ENCODE assay signal across 38 cellular contexts in genomic region chr3:148742127-148742526, GRCh38. TPM values are rescaled to one million over a fixed set of nuclear protein-coding genes. Genes with fewer than 3 reads are reported as not detected.
"Had no signal": no experiment of that assay in that cellular context is flagged by ENCODE, and none has a peak within 500 bp of the region (broad histone marks: within the 10 kb centered on the region; RNA-seq: fewer than 3 reads in every experiment).

No MANE protein-coding gene starts in this region.

- H3K9me3 ChIP-seq: adrenal gland, breast epithelium, colonic mucosa, esophagus muscularis mucosa, gastrocnemius medialis, heart left ventricle had no signal

- ATAC-seq: activated CD4-positive, CD25-positive, alpha-beta regulatory T cell treated with anti-CD3 and anti-CD28 coated beads, Interleukin-2, amount 50 U/mL, for 24 hours; activated CD8-positive, alpha-beta T cell treated with anti-CD3 and anti-CD28 coated beads for 36 hours; activated naive CD8-positive, alpha-beta T cell treated with anti-CD3 and anti-CD28 coated beads, Interleukin-2, amount 50 U/mL, for 24 hours; foreskin keratinocyte; gastrocnemius medialis; heart left ventricle; T-helper 17 cell had no signal

- H3K4me3 Mint-ChIP-seq: activated B cell treated with CpG ODN at 0.5 μM for 24 hours; activated CD8-positive, alpha-beta T cell treated with anti-CD3 and anti-CD28 coated beads for 36 hours; activated naive CD4-positive, alpha-beta T cell treated with anti-CD3 and anti-CD28 coated beads for 36 hours; activated naive CD4-positive, alpha-beta T cell treated with anti-CD3 and anti-CD28 coated beads, Interleukin-2, amount 50 U/mL, for 24 hours; activated naive CD8-positive, alpha-beta T cell treated with anti-CD3 and anti-CD28 coated beads for 36 hours; activated naive CD8-positive, alpha-beta T cell treated with anti-CD3 and anti-CD28 coated beads, Interleukin-2, amount 50 U/mL, for 24 hours; activated T-helper 1 cell treated with anti-CD3 and anti-CD28 coated beads, Interleukin-12 subunit alpha, Interleukin-12 subunit beta, Interleukin-2, Interleukin-4 antibody, amounts not matched to agents 30 ng/mL and 10 ng/mL and 1 ng/mL, durations not matched to agents 14 hours and 24 hours and 36 hours; brain; T-helper 17 cell; T-helper 2 cell treated with Interferon-gamma antibody and Interleukin-4, amounts not matched to agents 5 μg/mL and 100 μg/mL, for 36 hours had no signal

- H3K9me3 Mint-ChIP-seq: activated B cell treated with CpG ODN at 0.5 μM for 24 hours; activated CD8-positive, alpha-beta T cell treated with anti-CD3 and anti-CD28 coated beads for 36 hours; activated naive CD4-positive, alpha-beta T cell treated with anti-CD3 and anti-CD28 coated beads for 36 hours; activated naive CD4-positive, alpha-beta T cell treated with anti-CD3 and anti-CD28 coated beads, Interleukin-2, amount 50 U/mL, for 24 hours; activated naive CD8-positive, alpha-beta T cell treated with anti-CD3 and anti-CD28 coated beads for 36 hours; activated naive CD8-positive, alpha-beta T cell treated with anti-CD3 and anti-CD28 coated beads, Interleukin-2, amount 50 U/mL, for 24 hours; activated T-helper 1 cell treated with anti-CD3 and anti-CD28 coated beads, Interleukin-12 subunit alpha, Interleukin-12 subunit beta, Interleukin-2, Interleukin-4 antibody, amounts not matched to agents 30 ng/mL and 10 ng/mL and 1 ng/mL, durations not matched to agents 14 hours and 24 hours and 36 hours; activated T-helper 2 cell treated with anti-CD3 and anti-CD28 coated beads, Interferon-gamma antibody, Interleukin-2, Interleukin-4, amounts not matched to agents 10 μg/mL and 5 μg/mL and 100 μg/mL, durations not matched to agents 14 hours and 24 hours and 36 hours; T-helper 2 cell treated with Interferon-gamma antibody and Interleukin-4, amounts not matched to agents 5 μg/mL and 100 μg/mL, for 36 hours had no signal

- H3K4me1 ChIP-seq: breast epithelium, colonic mucosa, esophagus muscularis mucosa, foreskin keratinocyte, gastrocnemius medialis, heart left ventricle had no signal

- H3K4me1 Mint-ChIP-seq: activated B cell treated with CpG ODN at 0.5 μM for 24 hours; activated naive CD4-positive, alpha-beta T cell treated with anti-CD3 and anti-CD28 coated beads, Interleukin-2, amount 50 U/mL, for 24 hours; activated naive CD8-positive, alpha-beta T cell treated with anti-CD3 and anti-CD28 coated beads for 36 hours; activated naive CD8-positive, alpha-beta T cell treated with anti-CD3 and anti-CD28 coated beads, Interleukin-2, amount 50 U/mL, for 24 hours; T-helper 17 cell had no signal

- H3K27ac ChIP-seq: adrenal gland, breast epithelium, cardiac muscle cell, colonic mucosa, esophagus muscularis mucosa, foreskin keratinocyte, gastrocnemius medialis, heart left ventricle, WERI-Rb-1 had no signal

- H3K27me3 ChIP-seq: adrenal gland, breast epithelium, cardiac muscle cell, colonic mucosa, esophagus muscularis mucosa, foreskin keratinocyte, gastrocnemius medialis, heart left ventricle had no signal

- H3K36me3 Mint-ChIP-seq: activated naive CD4-positive, alpha-beta T cell treated with anti-CD3 and anti-CD28 coated beads, Interleukin-2, amount 50 U/mL, for 24 hours; activated naive CD8-positive, alpha-beta T cell treated with anti-CD3 and anti-CD28 coated beads for 36 hours; brain had no signal

- H3K36me3 ChIP-seq: adrenal gland, breast epithelium, cardiac muscle cell, colonic mucosa, esophagus muscularis mucosa, gastrocnemius medialis, heart left ventricle, WERI-Rb-1 had no signal

- DNase-seq: activated B cell treated with CpG ODN at 0.5 μM for 24 hours; activated CD4-positive, alpha-beta T cell treated with anti-CD3 and anti-CD28 coated beads for 48 hours; activated CD4-positive, alpha-beta T cell treated with anti-CD3 and anti-CD28 coated beads, Interleukin-2, amount 50 U/mL, for 1 hour; activated CD4-positive, alpha-beta T cell treated with anti-CD3 and anti-CD28 coated beads, Interleukin-2, amount 50 U/mL, for 48 hours; activated CD8-positive, alpha-beta memory T cell treated with anti-CD3 and anti-CD28 coated beads for 24 hours; activated CD8-positive, alpha-beta T cell treated with anti-CD3 and anti-CD28 coated beads for 36 hours; activated effector memory CD4-positive, alpha-beta T cell treated with anti-CD3 and anti-CD28 coated beads, Interleukin-2, amount 50 U/mL, for 16 hours; activated naive CD4-positive, alpha-beta T cell treated with anti-CD3 and anti-CD28 coated beads for 36 hours; activated naive CD8-positive, alpha-beta T cell treated with anti-CD3 and anti-CD28 coated beads for 36 hours; activated naive CD8-positive, alpha-beta T cell treated with anti-CD3 and anti-CD28 coated beads, Interleukin-2, amount 50 U/mL, for 24 hours; activated T-cell treated with anti-CD3 and anti-CD28 coated beads, Interleukin-2, amount 50 U/mL, for 1 hour; activated T-cell treated with anti-CD3 and anti-CD28 coated beads, Interleukin-2, amount 50 U/mL, for 48 hours; adrenal gland; amygdala; aorta; central memory CD4-positive, alpha-beta T cell; cerebellar nuclear complex; colonic mucosa; effector CD8-positive, alpha-beta T cell; erythroblast; foreskin keratinocyte; gastrocnemius medialis; glutamatergic neuron; heart left ventricle; T-helper 1 cell; T-helper 17 cell; T1000; WERI-Rb-1 had no signal

- H3K27ac Mint-ChIP-seq: activated B cell treated with CpG ODN at 0.5 μM for 24 hours; activated CD8-positive, alpha-beta T cell treated with anti-CD3 and anti-CD28 coated beads for 36 hours; activated naive CD4-positive, alpha-beta T cell treated with anti-CD3 and anti-CD28 coated beads for 36 hours; activated naive CD4-positive, alpha-beta T cell treated with anti-CD3 and anti-CD28 coated beads, Interleukin-2, amount 50 U/mL, for 24 hours; activated naive CD8-positive, alpha-beta T cell treated with anti-CD3 and anti-CD28 coated beads for 36 hours; activated naive CD8-positive, alpha-beta T cell treated with anti-CD3 and anti-CD28 coated beads, Interleukin-2, amount 50 U/mL, for 24 hours; activated T-helper 1 cell treated with anti-CD3 and anti-CD28 coated beads, Interleukin-12 subunit alpha, Interleukin-12 subunit beta, Interleukin-2, Interleukin-4 antibody, amounts not matched to agents 30 ng/mL and 10 ng/mL and 1 ng/mL, durations not matched to agents 14 hours and 24 hours and 36 hours; activated T-helper 2 cell treated with anti-CD3 and anti-CD28 coated beads, Interferon-gamma antibody, Interleukin-2, Interleukin-4, amounts not matched to agents 10 μg/mL and 5 μg/mL and 100 μg/mL, durations not matched to agents 14 hours and 24 hours and 36 hours; T-helper 17 cell; T-helper 2 cell treated with Interferon-gamma antibody and Interleukin-4, amounts not matched to agents 5 μg/mL and 100 μg/mL, for 36 hours had no signal

- H3K4me3 ChIP-seq: adrenal gland, breast epithelium, cardiac muscle cell, colonic mucosa, esophagus muscularis mucosa, gastrocnemius medialis, heart left ventricle had no signal

- H3K27me3 Mint-ChIP-seq: activated B cell treated with CpG ODN at 0.5 μM for 24 hours; activated CD8-positive, alpha-beta T cell treated with anti-CD3 and anti-CD28 coated beads for 36 hours; activated naive CD4-positive, alpha-beta T cell treated with anti-CD3 and anti-CD28 coated beads, Interleukin-2, amount 50 U/mL, for 24 hours; activated naive CD8-positive, alpha-beta T cell treated with anti-CD3 and anti-CD28 coated beads for 36 hours; activated naive CD8-positive, alpha-beta T cell treated with anti-CD3 and anti-CD28 coated beads, Interleukin-2, amount 50 U/mL, for 24 hours had no signal

RNA-seq across cellular contexts. Expression of gene AGTR1, which starts 44.4 kb away (rescaled TPM):
- total RNA-seq: activated B cell treated with CpG ODN at 0.5 μM for 24 hours; activated CD8-positive, alpha-beta T cell treated with anti-CD3 and anti-CD28 coated beads for 36 hours; activated naive CD4-positive, alpha-beta T cell treated with anti-CD3 and anti-CD28 coated beads for 36 hours; activated naive CD8-positive, alpha-beta T cell treated with anti-CD3 and anti-CD28 coated beads for 36 hours; activated T-helper 1 cell treated with anti-CD3 and anti-CD28 coated beads, Interleukin-12 subunit alpha, Interleukin-12 subunit beta, Interleukin-2, Interleukin-4 antibody, amounts not matched to agents 30 ng/mL and 10 ng/mL and 1 ng/mL, durations not matched to agents 14 hours and 24 hours and 36 hours; activated T-helper 2 cell treated with anti-CD3 and anti-CD28 coated beads, Interferon-gamma antibody, Interleukin-2, Interleukin-4, amounts not matched to agents 10 μg/mL and 5 μg/mL and 100 μg/mL, durations not matched to agents 14 hours and 24 hours and 36 hours; cardiac muscle cell; dermis microvascular lymphatic vessel endothelial cell; foreskin keratinocyte; T-helper 17 cell had no signal
- polyA plus RNA-seq: cardiac muscle cell, foreskin keratinocyte had no signal
